In the genomic region with DNA sequence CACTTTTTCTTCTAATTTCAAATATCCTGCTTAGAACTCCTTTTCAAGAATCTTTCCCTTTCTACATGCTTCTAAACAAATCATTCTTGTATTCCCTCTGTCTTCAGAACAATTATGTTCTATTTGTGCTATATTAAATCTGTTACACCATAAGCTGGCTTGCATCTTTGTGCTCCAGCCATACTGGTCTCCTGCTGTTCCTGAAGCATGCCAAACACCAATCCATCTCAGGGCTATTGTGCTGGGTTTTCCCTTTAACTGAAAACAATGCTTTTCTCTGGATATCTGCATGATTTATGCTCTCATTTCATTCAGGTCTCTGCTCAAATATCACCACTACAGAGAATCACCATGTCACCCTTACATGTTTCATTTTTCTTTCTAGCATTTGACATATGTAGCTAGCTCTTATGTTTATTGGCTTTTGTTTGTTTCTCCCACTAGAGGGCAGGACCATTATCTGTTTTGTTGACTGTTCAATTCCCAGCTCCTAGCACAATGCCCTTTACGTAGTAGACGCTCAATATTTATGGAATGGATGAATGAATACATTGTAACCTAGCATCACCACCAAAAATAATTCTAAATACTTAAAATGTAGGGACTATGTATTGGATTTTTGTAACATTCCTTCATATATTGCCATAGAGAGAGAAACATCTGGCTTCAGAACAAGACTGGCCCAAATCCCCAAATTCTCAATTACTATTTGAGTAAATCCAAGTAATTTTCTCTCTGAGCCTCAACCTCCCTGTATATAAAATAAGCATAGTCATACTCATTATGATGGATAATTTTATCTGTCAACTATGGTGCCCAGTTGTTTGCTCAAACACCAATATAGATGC, we compare ENCODE assay signal across 11 cellular contexts.
A peak's percentile ranks its signal among the peaks of the same experiment; 100 is the strongest.
DNase-seq lines count a peak whose midpoint lies in the region; ATAC-seq and TF ChIP-seq lines count a peak whose summit lies in the region.
"Had no signal": no experiment of that assay in that cellular context is flagged by ENCODE, and none has a peak within 500 bp of the region (broad histone marks: within the 10 kb centered on the region; RNA-seq: fewer than 3 reads in every experiment).

No MANE protein-coding gene starts in this region.

- no peaks in the 10 kb centered on the region for H3K36me3 Mint-ChIP-seq in MCF 10A (ENCODE audit: insufficient read depth, unreplicated experiment)
- no peaks in the 10 kb centered on the region for H3K36me3 Mint-ChIP-seq in T-cell
- H3K36me3 Mint-ChIP-seq: CD4-positive, CD25-positive, alpha-beta regulatory T cell had no signal

- no peaks in the 10 kb centered on the region for H3K36me3 ChIP-seq in breast epithelium
- H3K36me3 ChIP-seq: adrenal gland had no signal

- no peak for TF ChIP-seq POLR2A in breast epithelium (IDR thresholded peaks at IDR 0.05)

- peak; percentile 47 for DNase-seq in MCF 10A (ENCODE audit: unreplicated experiment)
- DNase-seq in breast epithelium (ENCODE audit: low spot score in 2 of 2), result no peak
- peak; percentile 6 for DNase-seq in NCI-H345 treated with DMSO at 0.1 percent for 48 hours (lab: John Stamatoyannopoulos, UW; ENCODE audit: unreplicated experiment)
- DNase-seq in dermis blood vessel endothelial cell, result peak; percentile 65
- peak; percentile 39 for DNase-seq in superior temporal gyrus (ENCODE audit: extremely low spot score)
- DNase-seq in T-cell, result no peak
- DNase-seq: adrenal gland; CD4-positive, CD25-positive, alpha-beta regulatory T cell; NCI-H1048 had no signal

- no TSS peak for BruUV-seq in MCF 10A (replicated peaks; lab: Mats Ljungman, UMichigan)

- CTCF ChIA-PET in MCF 10A (lab: Yijun Ruan, JAX), result interaction anchor here (0.7 to 3.0 kb wide), 17 partner anchors 9 to 782 kb away, joined by 3 to 13 read pairs (median 4); no protein-coding TSS in a partner anchor
- CTCF ChIA-PET in T-cell (lab: Charles Lee), result no interaction called here

- no peak overlapping the region for H3K27ac Mint-ChIP-seq in MCF 10A (ENCODE audit: low read depth, unreplicated experiment)
- H3K27ac Mint-ChIP-seq in T-cell, result no peak overlapping the region
- H3K27ac Mint-ChIP-seq: CD4-positive, CD25-positive, alpha-beta regulatory T cell had no signal

- no peaks in the 10 kb centered on the region for H3K9me3 ChIP-seq in breast epithelium
- H3K9me3 ChIP-seq: adrenal gland had no signal

- peak; percentile 32 for TF ChIP-seq CTCF in MCF 10A (IDR thresholded peaks at IDR 0.05; ENCODE audit: unreplicated experiment)
- TF ChIP-seq CTCF in breast epithelium (IDR thresholded peaks at IDR 0.05), result no peak

- ATAC-seq in HG02852 (IDR thresholded peaks at IDR 0.05; ENCODE audit: unreplicated experiment), result no peak
- ATAC-seq in GM21528 (IDR thresholded peaks at IDR 0.05; ENCODE audit: low FRiP score, unreplicated experiment), result no peak
- no peak for ATAC-seq in T-cell (replicated peaks in 1 of 4)

- no peak overlapping the region for H3K27ac ChIP-seq in breast epithelium
- H3K27ac ChIP-seq: adrenal gland had no signal

- POLR2A ChIA-PET in MCF 10A (lab: Yijun Ruan, JAX) (no interaction called here), T-cell (lab: Charles Lee) (no interaction called here)

- no peaks in the 10 kb centered on the region for H3K27me3 Mint-ChIP-seq in MCF 10A (ENCODE audit: insufficient read depth, unreplicated experiment)
- no peaks in the 10 kb centered on the region for H3K27me3 Mint-ChIP-seq in T-cell
- H3K27me3 Mint-ChIP-seq: CD4-positive, CD25-positive, alpha-beta regulatory T cell had no signal

- peaks cover 6% of the 10 kb centered on the region for H3K4me1 Mint-ChIP-seq in MCF 10A (ENCODE audit: insufficient read depth, unreplicated experiment)
- no peaks in the 10 kb centered on the region for H3K4me1 Mint-ChIP-seq in T-cell
- H3K4me1 Mint-ChIP-seq: CD4-positive, CD25-positive, alpha-beta regulatory T cell had no signal

- no peak overlapping the region for H3K4me3 Mint-ChIP-seq in MCF 10A (ENCODE audit: unreplicated experiment)
- no peak overlapping the region for H3K4me3 Mint-ChIP-seq in T-cell
- H3K4me3 Mint-ChIP-seq: CD4-positive, CD25-positive, alpha-beta regulatory T cell had no signal

- no peaks in the 10 kb centered on the region for H3K27me3 ChIP-seq in breast epithelium
- H3K27me3 ChIP-seq: adrenal gland had no signal

- H3K4me3 ChIP-seq in breast epithelium, result no peak overlapping the region
- H3K4me3 ChIP-seq: adrenal gland had no signal

- no peaks in the 10 kb centered on the region for H3K4me1 ChIP-seq in breast epithelium
- H3K4me1 ChIP-seq: adrenal gland had no signal

- intact Hi-C loops in MCF 10A (cut with micrococcal nuclease) (loop anchor here (1.0 to 10.0 kb wide), 6 partner anchors 168 to 782 kb away; no protein-coding TSS in a partner anchor), breast epithelium (cut with DNase I; ENCODE audit: low total_unique reads) (no loop called here)

- H3K9me3 Mint-ChIP-seq in MCF 10A (ENCODE audit: unreplicated experiment) (no peaks in the 10 kb centered on the region), T-cell (peaks cover 0 to 18% (median 7%) of the 10 kb centered on the region in 3 donors)

Comparison
In these comparisons a context has a peak if more than half of its experiments do, and no peak if none do; other contexts are left out.
1. DNase-seq: peak in MCF 10A (single experiment), NCI-H345 treated with DMSO at 0.1 percent for 48 hours (single experiment), dermis blood vessel endothelial cell (single experiment) and superior temporal gyrus (single experiment); none in breast epithelium (0 of 2) and T-cell (0 of 34).